2 cellular contexts compared by ENCODE assay signal in genomic region chr10:102672822-102673200, GRCh38.
TF ChIP-seq lines count a peak whose summit lies in the region.

No MANE protein-coding gene starts in this region.

TF ChIP-seq in SK-N-SH, 30 proteins besides CTCF, POLR2A, EP300 and RAD21:
- TF ChIP-seq USF2 (IDR thresholded peaks at IDR 0.05; ENCODE audit: borderline replicate concordance, low read depth, low read length) (no peak), JUND (IDR thresholded peaks at IDR 0.05) (no peak), TCF12 (IDR thresholded peaks at IDR 0.05) (no peak), RXRA (IDR thresholded peaks at IDR 0.05; ENCODE audit: borderline replicate concordance, low read depth) (no peak)
- TF ChIP-seq, protein P1, sequence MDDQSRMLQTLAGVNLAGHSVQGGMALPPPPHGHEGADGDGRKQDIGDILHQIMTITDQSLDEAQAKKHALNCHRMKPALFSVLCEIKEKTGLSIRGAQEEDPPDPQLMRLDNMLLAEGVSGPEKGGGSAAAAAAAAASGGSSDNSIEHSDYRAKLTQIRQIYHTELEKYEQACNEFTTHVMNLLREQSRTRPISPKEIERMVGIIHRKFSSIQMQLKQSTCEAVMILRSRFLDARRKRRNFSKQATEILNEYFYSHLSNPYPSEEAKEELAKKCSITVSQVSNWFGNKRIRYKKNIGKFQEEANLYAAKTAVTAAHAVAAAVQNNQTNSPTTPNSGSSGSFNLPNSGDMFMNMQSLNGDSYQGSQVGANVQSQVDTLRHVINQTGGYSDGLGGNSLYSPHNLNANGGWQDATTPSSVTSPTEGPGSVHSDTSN (IDR thresholded peaks at IDR 0.05) = no peak

TF ChIP-seq in SK-N-SH treated with all-trans-retinoic acid at 6 μM for 48 hours, 23 proteins besides CTCF, POLR2A, EP300 and RAD21:
- TF ChIP-seq CREB5 (CRISPR knock-in tag; IDR thresholded peaks at IDR 0.05; ENCODE audit: low read depth) (no peak), SNAI2 (CRISPR knock-in tag; IDR thresholded peaks at IDR 0.05) (no peak), ISL1 (CRISPR knock-in tag; IDR thresholded peaks at IDR 0.05) (no peak), TOX (CRISPR knock-in tag; IDR thresholded peaks at IDR 0.05; ENCODE audit: borderline replicate concordance) (no peak), ESRRG (CRISPR knock-in tag; IDR thresholded peaks at IDR 0.05) (no peak), BACH2 (CRISPR knock-in tag; IDR thresholded peaks at IDR 0.05; ENCODE audit: borderline replicate concordance) (no peak), CSRNP3 (CRISPR knock-in tag; IDR thresholded peaks at IDR 0.05) (no peak)
